ENCODE assay signal across 11 cellular contexts in genomic region chr10:44965651-44966097, GRCh38. TPM values are rescaled to one million over a fixed set of nuclear protein-coding genes. Genes with fewer than 3 reads are reported as not detected.
DNase-seq lines count a peak whose midpoint lies in the region; ATAC-seq and TF ChIP-seq lines count a peak whose summit lies in the region.
"Had no signal": no experiment of that assay in that cellular context is flagged by ENCODE, and none has a peak within 500 bp of the region (broad histone marks: within the 10 kb centered on the region; RNA-seq: fewer than 3 reads in every experiment).

No MANE protein-coding gene starts in this region.

- peak in 6 of 12 donors; percentile 15 to 38 (median 26) for TF ChIP-seq CTCF in heart left ventricle (IDR thresholded peaks at IDR 0.05)
- no peak for TF ChIP-seq CTCF in suprapubic skin (IDR thresholded peaks at IDR 0.05)

- H3K27ac ChIP-seq in heart left ventricle (peak overlapping the region; percentile 83 to 98 (median 94)), suprapubic skin (peak overlapping the region; percentile 82)
- H3K27ac ChIP-seq: 22Rv1 had no signal

- 54 to 60% (median 58%) methylated on average over 6 of the region's 6 CpGs for WGBS in heart left ventricle, 4 donors
- WGBS in suprapubic skin, result 91% methylated on average over 6 of the region's 6 CpGs

- ATAC-seq in HG03432 (IDR thresholded peaks at IDR 0.05; ENCODE audit: unreplicated experiment) (peak; percentile 48), heart left ventricle (peak in 3 of 4 donors; percentile 34 to 42 (median 39)), GM21390 (IDR thresholded peaks at IDR 0.05; ENCODE audit: unreplicated experiment) (no peak)
- ATAC-seq: HCT116, T-cell had no signal

- H3K4me1 ChIP-seq in heart left ventricle, result peaks cover 23 to 97% (median 88%) of the 10 kb centered on the region in 12 donors
- H3K4me1 ChIP-seq in suprapubic skin, result peaks cover 79% of the 10 kb centered on the region

- TF ChIP-seq POLR2A in heart left ventricle (IDR thresholded peaks at IDR 0.05), result no peak
- no peak for TF ChIP-seq POLR2A in suprapubic skin (IDR thresholded peaks at IDR 0.05)

- intact Hi-C loops in heart left ventricle (cut with DNase I), result no loop called here

- no peak for TF ChIP-seq EP300 in suprapubic skin (IDR thresholded peaks at IDR 0.05)

- peaks cover 0 to 16% (median 6%) of the 10 kb centered on the region in 9 donors for H3K36me3 ChIP-seq in heart left ventricle
- H3K36me3 ChIP-seq in suprapubic skin, result peaks cover 2% of the 10 kb centered on the region

- H3K27me3 ChIP-seq in heart left ventricle (no peaks in the 10 kb centered on the region), suprapubic skin (no peaks in the 10 kb centered on the region)

- H3K9me3 ChIP-seq in heart left ventricle (no peaks in the 10 kb centered on the region), suprapubic skin (no peaks in the 10 kb centered on the region)

- peak; percentile 3 for DNase-seq in DMS79 treated with DMSO at 0.1 percent for 48 hours (lab: John Stamatoyannopoulos, UW)
- no peak for DNase-seq in DMS79 (lab: John Stamatoyannopoulos, UW)
- peak in 2 of 5 donors; percentile 37 to 74 for DNase-seq in heart left ventricle
- peak in 1 of 2 donors; percentile 52 for DNase-seq in suprapubic skin (ENCODE audit: low spot score in 2 of 2)
- no peak for DNase-seq in NCI-H345 treated with DMSO at 0.1 percent for 48 hours (lab: John Stamatoyannopoulos, UW; ENCODE audit: unreplicated experiment)
- DNase-seq in stimulated activated CD4-positive, alpha-beta T cell treated with anti-CD3 and anti-CD28 coated beads, Interleukin-2, amount 100 ng/mL, for 24 hours, result no peak

- H3K4me3 ChIP-seq in heart left ventricle (no peak overlapping the region), suprapubic skin (no peak overlapping the region)

RNA-seq across cellular contexts. Expression of gene RASSF4, which starts 6.1 kb away (rescaled TPM):
- 100 to 1,000 TPM in 4 of 9 donors, 10 to 100 TPM in 5; 64.4 to 125 (median 89.5) TPM for total RNA-seq in heart left ventricle
- 10 to 100 TPM; 48.3 to 66.2 TPM for polyA plus RNA-seq in heart left ventricle
- 10 to 100 TPM in 2 of 4 donors, 1 to 10 TPM in 2; 4.4 to 23.3 (median 12.9) TPM for total RNA-seq in suprapubic skin

RNA-seq across cellular contexts. Expression of gene DEPP1, which starts 12.9 kb away (rescaled TPM):
- total RNA-seq in heart left ventricle (10 to 100 TPM; 11.0 to 76.5 (median 22.7) TPM), suprapubic skin (100 to 1,000 TPM in 1 of 4 donors, 10 to 100 TPM in 3; 27.5 to 101 (median 38.2) TPM)
- 10 to 100 TPM; 19.1 to 37.9 TPM for polyA plus RNA-seq in heart left ventricle

RNA-seq across cellular contexts. Expression of gene ZNF22, which starts 35.0 kb away (rescaled TPM):
- total RNA-seq in heart left ventricle (10 to 100 TPM; 12.7 to 16.8 (median 14.6) TPM), suprapubic skin (10 to 100 TPM in 1 of 4 donors, 1 to 10 TPM in 3; 6.7 to 15.1 (median 8.5) TPM)
- polyA plus RNA-seq in heart left ventricle, result 10 to 100 TPM; 12.6 to 17.5 TPM

RNA-seq across cellular contexts. Expression of gene TMEM72, which starts 54.5 kb away (rescaled TPM):
- total RNA-seq in heart left ventricle (under 1 TPM in 2 of 9 donors, not detected in 7; 0.15 to 0.27 TPM), suprapubic skin (not detected)
- polyA plus RNA-seq in heart left ventricle, result not detected
